Comparison of ENCODE assay signal across 1 cellular context in genomic region chr18:32770651-32771168, GRCh38.
TF ChIP-seq lines count a peak whose summit lies in the region.

No MANE protein-coding gene starts in this region.

TF ChIP-seq in HepG2, 621 proteins besides CTCF, POLR2A, EP300 and RAD21 (continued from another document and continues in another):
- TF ChIP-seq, protein P1, sequence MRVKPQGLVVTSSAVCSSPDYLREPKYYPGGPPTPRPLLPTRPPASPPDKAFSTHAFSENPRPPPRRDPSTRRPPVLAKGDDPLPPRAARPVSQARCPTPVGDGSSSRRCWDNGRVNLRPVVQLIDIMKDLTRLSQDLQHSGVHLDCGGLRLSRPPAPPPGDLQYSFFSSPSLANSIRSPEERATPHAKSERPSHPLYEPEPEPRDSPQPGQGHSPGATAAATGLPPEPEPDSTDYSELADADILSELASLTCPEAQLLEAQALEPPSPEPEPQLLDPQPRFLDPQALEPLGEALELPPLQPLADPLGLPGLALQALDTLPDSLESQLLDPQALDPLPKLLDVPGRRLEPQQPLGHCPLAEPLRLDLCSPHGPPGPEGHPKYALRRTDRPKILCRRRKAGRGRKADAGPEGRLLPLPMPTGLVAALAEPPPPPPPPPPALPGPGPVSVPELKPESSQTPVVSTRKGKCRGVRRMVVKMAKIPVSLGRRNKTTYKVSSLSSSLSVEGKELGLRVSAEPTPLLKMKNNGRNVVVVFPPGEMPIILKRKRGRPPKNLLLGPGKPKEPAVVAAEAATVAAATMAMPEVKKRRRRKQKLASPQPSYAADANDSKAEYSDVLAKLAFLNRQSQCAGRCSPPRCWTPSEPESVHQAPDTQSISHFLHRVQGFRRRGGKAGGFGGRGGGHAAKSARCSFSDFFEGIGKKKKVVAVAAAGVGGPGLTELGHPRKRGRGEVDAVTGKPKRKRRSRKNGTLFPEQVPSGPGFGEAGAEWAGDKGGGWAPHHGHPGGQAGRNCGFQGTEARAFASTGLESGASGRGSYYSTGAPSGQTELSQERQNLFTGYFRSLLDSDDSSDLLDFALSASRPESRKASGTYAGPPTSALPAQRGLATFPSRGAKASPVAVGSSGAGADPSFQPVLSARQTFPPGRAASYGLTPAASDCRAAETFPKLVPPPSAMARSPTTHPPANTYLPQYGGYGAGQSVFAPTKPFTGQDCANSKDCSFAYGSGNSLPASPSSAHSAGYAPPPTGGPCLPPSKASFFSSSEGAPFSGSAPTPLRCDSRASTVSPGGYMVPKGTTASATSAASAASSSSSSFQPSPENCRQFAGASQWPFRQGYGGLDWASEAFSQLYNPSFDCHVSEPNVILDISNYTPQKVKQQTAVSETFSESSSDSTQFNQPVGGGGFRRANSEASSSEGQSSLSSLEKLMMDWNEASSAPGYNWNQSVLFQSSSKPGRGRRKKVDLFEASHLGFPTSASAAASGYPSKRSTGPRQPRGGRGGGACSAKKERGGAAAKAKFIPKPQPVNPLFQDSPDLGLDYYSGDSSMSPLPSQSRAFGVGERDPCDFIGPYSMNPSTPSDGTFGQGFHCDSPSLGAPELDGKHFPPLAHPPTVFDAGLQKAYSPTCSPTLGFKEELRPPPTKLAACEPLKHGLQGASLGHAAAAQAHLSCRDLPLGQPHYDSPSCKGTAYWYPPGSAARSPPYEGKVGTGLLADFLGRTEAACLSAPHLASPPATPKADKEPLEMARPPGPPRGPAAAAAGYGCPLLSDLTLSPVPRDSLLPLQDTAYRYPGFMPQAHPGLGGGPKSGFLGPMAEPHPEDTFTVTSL (CRISPR knock-in tag; IDR thresholded peaks at IDR 0.05; ENCODE audit: borderline replicate concordance) = no peak
- TF ChIP-seq ZNF33A (CRISPR knock-in tag; IDR thresholded peaks at IDR 0.05; ENCODE audit: borderline replicate concordance) (no peak), ZFP90 (CRISPR knock-in tag; IDR thresholded peaks at IDR 0.05; ENCODE audit: borderline replicate concordance) (0 out of 2 replicates have a peak, but pooled peaks have one; percentile 80), BRCA1 (CRISPR knock-in tag; IDR thresholded peaks at IDR 0.05) (no peak), NONO (IDR thresholded peaks at IDR 0.05) (no peak), NONO (CRISPR knock-in tag; conservative IDR thresholded peaks at IDR 0.05) (no peak), PITX1 (CRISPR knock-in tag; IDR thresholded peaks at IDR 0.05) (no peak), ZBED4 (CRISPR knock-in tag; IDR thresholded peaks at IDR 0.05; ENCODE audit: borderline replicate concordance) (no peak), MNT (IDR thresholded peaks at IDR 0.05) (no peak), BRD4 (CRISPR knock-in tag; IDR thresholded peaks at IDR 0.05) (0 out of 2 replicates have a peak, but pooled peaks have one; percentile 35), ZNF441 (CRISPR knock-in tag; IDR thresholded peaks at IDR 0.05; ENCODE audit: borderline replicate concordance) (peak; percentile 28; the same call in 1 of the 2 replicates), NFAT5 (CRISPR knock-in tag; IDR thresholded peaks at IDR 0.05) (peak; percentile 65; the same call in 1 of the 2 replicates), ZSCAN25 (CRISPR knock-in tag; IDR thresholded peaks at IDR 0.05) (peak; percentile 16; the same call in 1 of the 2 replicates), ZNF740 (CRISPR knock-in tag; IDR thresholded peaks at IDR 0.05) (peak; percentile 38; the same call in 1 of the 2 replicates), JDP2 (CRISPR knock-in tag; IDR thresholded peaks at IDR 0.05; ENCODE audit: borderline replicate concordance) (no peak; the same call in 1 of the 2 replicates), TAF1 (CRISPR knock-in tag; IDR thresholded peaks at IDR 0.05) (peak; percentile 23), SOX6 (IDR thresholded peaks at IDR 0.05) (no peak), SOX6 (CRISPR knock-in tag; IDR thresholded peaks at IDR 0.05) (no peak)
- TF ChIP-seq, protein P2, sequence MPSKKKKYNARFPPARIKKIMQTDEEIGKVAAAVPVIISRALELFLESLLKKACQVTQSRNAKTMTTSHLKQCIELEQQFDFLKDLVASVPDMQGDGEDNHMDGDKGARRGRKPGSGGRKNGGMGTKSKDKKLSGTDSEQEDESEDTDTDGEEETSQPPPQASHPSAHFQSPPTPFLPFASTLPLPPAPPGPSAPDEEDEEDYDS (CRISPR knock-in tag; IDR thresholded peaks at IDR 0.05) = no peak
- TF ChIP-seq, protein P3, sequence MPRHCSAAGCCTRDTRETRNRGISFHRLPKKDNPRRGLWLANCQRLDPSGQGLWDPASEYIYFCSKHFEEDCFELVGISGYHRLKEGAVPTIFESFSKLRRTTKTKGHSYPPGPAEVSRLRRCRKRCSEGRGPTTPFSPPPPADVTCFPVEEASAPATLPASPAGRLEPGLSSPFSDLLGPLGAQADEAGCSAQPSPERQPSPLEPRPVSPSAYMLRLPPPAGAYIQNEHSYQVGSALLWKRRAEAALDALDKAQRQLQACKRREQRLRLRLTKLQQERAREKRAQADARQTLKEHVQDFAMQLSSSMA (CRISPR knock-in tag; IDR thresholded peaks at IDR 0.05) = peak; percentile 44; the same call in 1 of the 2 replicates
- TF ChIP-seq, protein P4, sequence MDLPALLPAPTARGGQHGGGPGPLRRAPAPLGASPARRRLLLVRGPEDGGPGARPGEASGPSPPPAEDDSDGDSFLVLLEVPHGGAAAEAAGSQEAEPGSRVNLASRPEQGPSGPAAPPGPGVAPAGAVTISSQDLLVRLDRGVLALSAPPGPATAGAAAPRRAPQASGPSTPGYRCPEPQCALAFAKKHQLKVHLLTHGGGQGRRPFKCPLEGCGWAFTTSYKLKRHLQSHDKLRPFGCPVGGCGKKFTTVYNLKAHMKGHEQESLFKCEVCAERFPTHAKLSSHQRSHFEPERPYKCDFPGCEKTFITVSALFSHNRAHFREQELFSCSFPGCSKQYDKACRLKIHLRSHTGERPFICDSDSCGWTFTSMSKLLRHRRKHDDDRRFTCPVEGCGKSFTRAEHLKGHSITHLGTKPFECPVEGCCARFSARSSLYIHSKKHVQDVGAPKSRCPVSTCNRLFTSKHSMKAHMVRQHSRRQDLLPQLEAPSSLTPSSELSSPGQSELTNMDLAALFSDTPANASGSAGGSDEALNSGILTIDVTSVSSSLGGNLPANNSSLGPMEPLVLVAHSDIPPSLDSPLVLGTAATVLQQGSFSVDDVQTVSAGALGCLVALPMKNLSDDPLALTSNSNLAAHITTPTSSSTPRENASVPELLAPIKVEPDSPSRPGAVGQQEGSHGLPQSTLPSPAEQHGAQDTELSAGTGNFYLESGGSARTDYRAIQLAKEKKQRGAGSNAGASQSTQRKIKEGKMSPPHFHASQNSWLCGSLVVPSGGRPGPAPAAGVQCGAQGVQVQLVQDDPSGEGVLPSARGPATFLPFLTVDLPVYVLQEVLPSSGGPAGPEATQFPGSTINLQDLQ (CRISPR knock-in tag; IDR thresholded peaks at IDR 0.05) = no peak
- TF ChIP-seq, protein P5, sequence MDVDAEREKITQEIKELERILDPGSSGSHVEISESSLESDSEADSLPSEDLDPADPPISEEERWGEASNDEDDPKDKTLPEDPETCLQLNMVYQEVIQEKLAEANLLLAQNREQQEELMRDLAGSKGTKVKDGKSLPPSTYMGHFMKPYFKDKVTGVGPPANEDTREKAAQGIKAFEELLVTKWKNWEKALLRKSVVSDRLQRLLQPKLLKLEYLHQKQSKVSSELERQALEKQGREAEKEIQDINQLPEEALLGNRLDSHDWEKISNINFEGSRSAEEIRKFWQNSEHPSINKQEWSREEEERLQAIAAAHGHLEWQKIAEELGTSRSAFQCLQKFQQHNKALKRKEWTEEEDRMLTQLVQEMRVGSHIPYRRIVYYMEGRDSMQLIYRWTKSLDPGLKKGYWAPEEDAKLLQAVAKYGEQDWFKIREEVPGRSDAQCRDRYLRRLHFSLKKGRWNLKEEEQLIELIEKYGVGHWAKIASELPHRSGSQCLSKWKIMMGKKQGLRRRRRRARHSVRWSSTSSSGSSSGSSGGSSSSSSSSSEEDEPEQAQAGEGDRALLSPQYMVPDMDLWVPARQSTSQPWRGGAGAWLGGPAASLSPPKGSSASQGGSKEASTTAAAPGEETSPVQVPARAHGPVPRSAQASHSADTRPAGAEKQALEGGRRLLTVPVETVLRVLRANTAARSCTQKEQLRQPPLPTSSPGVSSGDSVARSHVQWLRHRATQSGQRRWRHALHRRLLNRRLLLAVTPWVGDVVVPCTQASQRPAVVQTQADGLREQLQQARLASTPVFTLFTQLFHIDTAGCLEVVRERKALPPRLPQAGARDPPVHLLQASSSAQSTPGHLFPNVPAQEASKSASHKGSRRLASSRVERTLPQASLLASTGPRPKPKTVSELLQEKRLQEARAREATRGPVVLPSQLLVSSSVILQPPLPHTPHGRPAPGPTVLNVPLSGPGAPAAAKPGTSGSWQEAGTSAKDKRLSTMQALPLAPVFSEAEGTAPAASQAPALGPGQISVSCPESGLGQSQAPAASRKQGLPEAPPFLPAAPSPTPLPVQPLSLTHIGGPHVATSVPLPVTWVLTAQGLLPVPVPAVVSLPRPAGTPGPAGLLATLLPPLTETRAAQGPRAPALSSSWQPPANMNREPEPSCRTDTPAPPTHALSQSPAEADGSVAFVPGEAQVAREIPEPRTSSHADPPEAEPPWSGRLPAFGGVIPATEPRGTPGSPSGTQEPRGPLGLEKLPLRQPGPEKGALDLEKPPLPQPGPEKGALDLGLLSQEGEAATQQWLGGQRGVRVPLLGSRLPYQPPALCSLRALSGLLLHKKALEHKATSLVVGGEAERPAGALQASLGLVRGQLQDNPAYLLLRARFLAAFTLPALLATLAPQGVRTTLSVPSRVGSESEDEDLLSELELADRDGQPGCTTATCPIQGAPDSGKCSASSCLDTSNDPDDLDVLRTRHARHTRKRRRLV (CRISPR knock-in tag; IDR thresholded peaks at IDR 0.05) = no peak
